In genomic region chr11:119359365-119360229, GRCh38 we compare ENCODE assay signal across 1 cellular context.
TF ChIP-seq lines count a peak whose summit lies in the region.

No MANE protein-coding gene starts in this region.

TF ChIP-seq in IMR-90, 13 proteins besides CTCF, POLR2A, EP300 and RAD21:
- TF ChIP-seq RCOR1 (IDR thresholded peaks at IDR 0.05; ENCODE audit: insufficient replicate concordance, low read length) (no peak), MAZ (IDR thresholded peaks at IDR 0.05; ENCODE audit: borderline replicate concordance, low read depth, low read length) (no peak), CEBPB (IDR thresholded peaks at IDR 0.05; ENCODE audit: low read depth, low read length) (no peak), FOS (IDR thresholded peaks at IDR 0.05; ENCODE audit: low read depth, low read length) (no peak), BHLHE40 (IDR thresholded peaks at IDR 0.05; ENCODE audit: low read depth, low read length) (no peak), CHD1 (IDR thresholded peaks at IDR 0.05; ENCODE audit: low read depth, low read length) (no peak), MXI1 (IDR thresholded peaks at IDR 0.05; ENCODE audit: borderline replicate concordance, low read depth, low read length) (no peak)
- TF ChIP-seq, protein P1, sequence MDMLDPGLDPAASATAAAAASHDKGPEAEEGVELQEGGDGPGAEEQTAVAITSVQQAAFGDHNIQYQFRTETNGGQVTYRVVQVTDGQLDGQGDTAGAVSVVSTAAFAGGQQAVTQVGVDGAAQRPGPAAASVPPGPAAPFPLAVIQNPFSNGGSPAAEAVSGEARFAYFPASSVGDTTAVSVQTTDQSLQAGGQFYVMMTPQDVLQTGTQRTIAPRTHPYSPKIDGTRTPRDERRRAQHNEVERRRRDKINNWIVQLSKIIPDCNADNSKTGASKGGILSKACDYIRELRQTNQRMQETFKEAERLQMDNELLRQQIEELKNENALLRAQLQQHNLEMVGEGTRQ (IDR thresholded peaks at IDR 0.05; ENCODE audit: low read depth, low read length), result no peak
TF ChIP-seq in IMR-90: peak in this region for 0.
